In the genomic region with DNA sequence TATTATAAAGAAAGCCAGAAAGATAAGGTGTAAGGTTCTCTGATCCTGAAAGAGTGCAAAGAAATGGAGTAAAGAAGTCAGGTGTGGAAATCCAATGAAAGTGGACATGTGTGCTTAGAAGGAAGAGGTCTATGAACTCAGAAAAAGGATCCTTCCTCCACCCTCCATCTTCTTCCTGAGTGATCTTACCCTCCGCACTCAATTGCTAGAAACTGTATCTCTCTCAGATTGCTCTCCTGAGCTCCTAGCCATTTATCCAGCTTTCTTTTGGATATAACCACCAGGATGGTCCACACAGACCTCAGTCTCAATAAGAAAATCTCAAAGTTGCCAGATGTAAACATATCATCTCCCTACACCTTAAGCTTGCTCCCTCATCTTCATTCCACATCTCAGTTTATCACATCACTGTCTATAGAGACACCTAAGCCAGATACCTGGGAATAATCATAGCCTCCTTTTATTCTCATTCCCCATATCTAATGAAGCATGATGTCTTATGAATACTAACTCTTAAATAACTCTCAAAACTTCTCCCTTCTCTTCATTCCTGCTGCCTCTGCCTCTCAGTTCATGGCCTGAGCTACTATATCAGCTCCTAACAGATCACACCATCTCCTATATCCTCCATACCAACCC, we compare ENCODE assay signal across 12 cellular contexts. TPM values are rescaled to one million over a fixed set of nuclear protein-coding genes. Genes with fewer than 3 reads are reported as not detected.
"Had no signal": no experiment of that assay in that cellular context is flagged by ENCODE, and none has a peak within 500 bp of the region (broad histone marks: within the 10 kb centered on the region; RNA-seq: fewer than 3 reads in every experiment).

No MANE protein-coding gene starts in this region.

- H3K27ac ChIP-seq: GM23248 had no signal

- FAIRE-seq: H1, H54 had no signal

- H3K9me3 ChIP-seq: HAP-1 had no signal

- H3K4me1 ChIP-seq: HAP-1 had no signal

- DNase-seq: GM23248, GOT3, H7, H9, HCEC 1CT, HFFc6 had no signal

- H3K4me3 ChIP-seq: GM23248, GM23338, HAP-1 had no signal

- ATAC-seq: GM23338, HCT116 had no signal

- H3K4me3 Mint-ChIP-seq: GM23338, H9, HFFc6 had no signal

- H3K36me3 ChIP-seq: HAP-1 had no signal

- H2AFZ ChIP-seq: GM23248, GM23338 had no signal

- H3K4me2 ChIP-seq: GM23338 had no signal

- H3K4me1 Mint-ChIP-seq: GM23338, H9 had no signal

- H3K9ac ChIP-seq: GM23248 had no signal

- H3K27ac Mint-ChIP-seq: GM23338, H9, HFFc6 had no signal

RNA-seq across cellular contexts. Expression of a gene that starts 0.6 kb away (rescaled TPM):
- total RNA-seq: GM23248, GM23338, H1, H4, H7, H9, HFFc6 had no signal
- polyA plus RNA-seq: GM23248, GM23338, H1 had no signal
